ENCODE assay signal across 1 cellular context in genomic region chr12:124949066-124949465, GRCh38.
TF ChIP-seq lines count a peak whose summit lies in the region.

No MANE protein-coding gene starts in this region.

TF ChIP-seq in K562, 482 proteins besides CTCF, POLR2A, EP300 and RAD21:
- no peak for TF ChIP-seq HES1 (IDR thresholded peaks at IDR 0.05; ENCODE audit: low read depth)
- no peak for TF ChIP-seq SIN3A (IDR thresholded peaks at IDR 0.05; ENCODE audit: borderline replicate concordance in 2 of 2, control insufficient read depth in 1 of 2, low read depth in 2 of 2, low read length in 2 of 2)
- peak; percentile 24; the same call in 1 of the 2 replicates for TF ChIP-seq POLR2G (IDR thresholded peaks at IDR 0.05; ENCODE audit: low read depth, low read length)
- TF ChIP-seq TAF15 (IDR thresholded peaks at IDR 0.05; ENCODE audit: low read depth, low read length), result no peak
- no peak for TF ChIP-seq ZNF780A (CRISPR knock-in tag; IDR thresholded peaks at IDR 0.05)
- no peak for TF ChIP-seq ILK (tag; IDR thresholded peaks at IDR 0.05; ENCODE audit: borderline replicate concordance, low read depth)
- TF ChIP-seq ZNF354B (CRISPR knock-in tag; IDR thresholded peaks at IDR 0.05), result no peak
- no peak for TF ChIP-seq ZFP1 (CRISPR knock-in tag; IDR thresholded peaks at IDR 0.05)
- 0 out of 2 replicates have a peak, but pooled peaks have one; percentile 30 for TF ChIP-seq POLR2AphosphoS5 (IDR thresholded peaks at IDR 0.05; ENCODE audit: control insufficient read depth, insufficient read depth, low read depth, low read length)
TF ChIP-seq in K562: peak in this region for 2.
